ENCODE assay signal across 14 cellular contexts in the genomic region with DNA sequence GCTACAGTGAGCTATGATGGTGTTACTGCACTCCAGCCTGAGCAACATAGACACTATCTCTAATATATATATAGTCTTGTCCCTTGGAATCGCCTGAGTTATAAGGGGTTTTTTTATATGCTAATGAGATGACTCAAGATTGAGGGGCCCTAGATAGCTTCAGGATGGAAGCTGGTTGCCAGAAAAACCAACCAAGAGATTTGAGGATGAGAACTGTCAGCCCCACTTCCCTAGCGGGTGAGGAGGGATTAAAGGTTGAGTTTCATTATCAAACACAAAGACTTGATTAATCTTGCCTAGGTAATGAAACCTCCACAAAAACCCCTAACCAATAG. TPM values are rescaled to one million over a fixed set of nuclear protein-coding genes. Genes with fewer than 3 reads are reported as not detected.
DNase-seq lines count a peak whose midpoint lies in the region; ATAC-seq and TF ChIP-seq lines count a peak whose summit lies in the region.
"Had no signal": no experiment of that assay in that cellular context is flagged by ENCODE, and none has a peak within 500 bp of the region (broad histone marks: within the 10 kb centered on the region; RNA-seq: fewer than 3 reads in every experiment).

No MANE protein-coding gene starts in this region.

- POLR2A ChIA-PET in OCI-LY7 (lab: Charles Lee) = interaction anchor here (0.7 to 1.1 kb wide), 2 partner anchors 10 to 714 kb away, joined by 3 read pairs; no protein-coding TSS in a partner anchor

- no peak for DNase-seq in activated naive CD4-positive, alpha-beta T cell (lab: John Stamatoyannopoulos, UW)
- DNase-seq in activated T-helper 2 cell treated with anti-CD3 and anti-CD28 coated beads, Interferon-gamma antibody, Interleukin-2, Interleukin-4, amounts not matched to agents 10 μg/mL and 5 μg/mL and 100 μg/mL, durations not matched to agents 14 hours and 24 hours and 36 hours (ENCODE audit: low spot score) = no peak
- DNase-seq in anterior cingulate cortex (lab: John Stamatoyannopoulos, UW) (no peak), OCI-LY7 (ENCODE audit: low spot score) (no peak)
- DNase-seq: activated gamma-delta T cell, DMS 273 treated with DMSO at 0.1 percent for 48 hours, NCI-H1105, NCI-H510A treated with DMSO at 0.1 percent for 48 hours, ovary had no signal

- no peaks in the 10 kb centered on the region for H3K79me2 ChIP-seq in OCI-LY7 (ENCODE audit: insufficient read depth, low read depth, low read length)

- H3K36me3 ChIP-seq in OCI-LY7 (ENCODE audit: insufficient read depth, low read length) = no peaks in the 10 kb centered on the region
- H3K36me3 ChIP-seq: ovary had no signal

- no peaks in the 10 kb centered on the region for H3K27me3 Mint-ChIP-seq in activated naive CD4-positive, alpha-beta T cell treated with anti-CD3 and anti-CD28 coated beads, Interleukin-2, amount 50 U/mL, for 24 hours
- H3K27me3 Mint-ChIP-seq in activated T-helper 2 cell treated with anti-CD3 and anti-CD28 coated beads, Interferon-gamma antibody, Interleukin-2, Interleukin-4, amounts not matched to agents 10 μg/mL and 5 μg/mL and 100 μg/mL, durations not matched to agents 14 hours and 24 hours and 36 hours (ENCODE audit: low read depth) = no peaks in the 10 kb centered on the region
- H3K27me3 Mint-ChIP-seq in stimulated activated naive CD8-positive, alpha-beta T cell treated with anti-CD3 and anti-CD28 coated beads, Interleukin-15, Interleukin-2, amounts not matched to agents 100 ng/mL and 50 ng/mL, for 24 hours = no peaks in the 10 kb centered on the region

- no peak overlapping the region for H3K27ac ChIP-seq in OCI-LY7 (ENCODE audit: low read depth, low read length, poor library complexity, severe bottlenecking)
- H3K27ac ChIP-seq: ovary had no signal

- peaks cover 32% of the 10 kb centered on the region for H3K4me1 Mint-ChIP-seq in activated naive CD4-positive, alpha-beta T cell treated with anti-CD3 and anti-CD28 coated beads, Interleukin-2, amount 50 U/mL, for 24 hours
- peaks cover 64% of the 10 kb centered on the region for H3K4me1 Mint-ChIP-seq in activated T-helper 2 cell treated with anti-CD3 and anti-CD28 coated beads, Interferon-gamma antibody, Interleukin-2, Interleukin-4, amounts not matched to agents 10 μg/mL and 5 μg/mL and 100 μg/mL, durations not matched to agents 14 hours and 24 hours and 36 hours (ENCODE audit: low read depth)
- peaks cover 61% of the 10 kb centered on the region for H3K4me1 Mint-ChIP-seq in stimulated activated naive CD8-positive, alpha-beta T cell treated with anti-CD3 and anti-CD28 coated beads, Interleukin-15, Interleukin-2, amounts not matched to agents 100 ng/mL and 50 ng/mL, for 24 hours (ENCODE audit: low read depth)

- peaks cover 22% of the 10 kb centered on the region for H3K4me1 ChIP-seq in OCI-LY7 (ENCODE audit: insufficient read depth, low read length, poor library complexity, severe bottlenecking)

- no peak for TF ChIP-seq CTCF in OCI-LY7 (conservative IDR thresholded peaks at IDR 0.05; ENCODE audit: low read length)

- H2AFZ ChIP-seq in OCI-LY7 (ENCODE audit: low read length) = no peak overlapping the region

- no peaks in the 10 kb centered on the region for H4K20me1 ChIP-seq in OCI-LY7 (ENCODE audit: insufficient read depth, low read length)

- H3K9me3 Mint-ChIP-seq in activated naive CD4-positive, alpha-beta T cell treated with anti-CD3 and anti-CD28 coated beads, Interleukin-2, amount 50 U/mL, for 24 hours = no peaks in the 10 kb centered on the region
- peaks cover 10% of the 10 kb centered on the region for H3K9me3 Mint-ChIP-seq in activated T-helper 2 cell treated with anti-CD3 and anti-CD28 coated beads, Interferon-gamma antibody, Interleukin-2, Interleukin-4, amounts not matched to agents 10 μg/mL and 5 μg/mL and 100 μg/mL, durations not matched to agents 14 hours and 24 hours and 36 hours
- H3K9me3 Mint-ChIP-seq in stimulated activated naive CD8-positive, alpha-beta T cell treated with anti-CD3 and anti-CD28 coated beads, Interleukin-15, Interleukin-2, amounts not matched to agents 100 ng/mL and 50 ng/mL, for 24 hours = no peaks in the 10 kb centered on the region

- peak; percentile 8 for ATAC-seq in HG03175 (IDR thresholded peaks at IDR 0.05; ENCODE audit: unreplicated experiment)
- ATAC-seq in HG02623 (IDR thresholded peaks at IDR 0.05; ENCODE audit: unreplicated experiment) = no peak

- no TSS peak for BruUV-seq in OCI-LY7 (replicated peaks; lab: Mats Ljungman, UMichigan)

- no peaks in the 10 kb centered on the region for H3K9me2 ChIP-seq in OCI-LY7 (ENCODE audit: insufficient read depth, low read length)

- intact Hi-C loops in activated T-helper 2 cell treated with anti-CD3 and anti-CD28 coated beads, Interferon-gamma antibody, Interleukin-2, Interleukin-4, amounts not matched to agents 10 μg/mL and 5 μg/mL and 100 μg/mL, durations not matched to agents 14 hours and 24 hours and 36 hours (cut with micrococcal nuclease) = loop anchor here (1.0 to 10.0 kb wide), 9 partner anchors 14 to 1069 kb away; no protein-coding TSS in a partner anchor
- intact Hi-C loops in OCI-LY7 (cut with micrococcal nuclease; ENCODE audit: unreplicated experiment) = no loop called here

- no peaks in the 10 kb centered on the region for H3K36me3 Mint-ChIP-seq in activated naive CD4-positive, alpha-beta T cell treated with anti-CD3 and anti-CD28 coated beads, Interleukin-2, amount 50 U/mL, for 24 hours
- peaks cover 16% of the 10 kb centered on the region for H3K36me3 Mint-ChIP-seq in activated T-helper 2 cell treated with anti-CD3 and anti-CD28 coated beads, Interferon-gamma antibody, Interleukin-2, Interleukin-4, amounts not matched to agents 10 μg/mL and 5 μg/mL and 100 μg/mL, durations not matched to agents 14 hours and 24 hours and 36 hours (ENCODE audit: low read depth)
- H3K36me3 Mint-ChIP-seq in stimulated activated naive CD8-positive, alpha-beta T cell treated with anti-CD3 and anti-CD28 coated beads, Interleukin-15, Interleukin-2, amounts not matched to agents 100 ng/mL and 50 ng/mL, for 24 hours (ENCODE audit: low read depth) = no peaks in the 10 kb centered on the region

- CTCF ChIA-PET in OCI-LY7 (lab: Charles Lee; ENCODE audit: unreplicated experiment) = no interaction called here

- H3K4me3 Mint-ChIP-seq in activated naive CD4-positive, alpha-beta T cell treated with anti-CD3 and anti-CD28 coated beads, Interleukin-2, amount 50 U/mL, for 24 hours = peak overlapping the region; percentile 68
- peak overlapping the region; percentile 52 for H3K4me3 Mint-ChIP-seq in activated T-helper 2 cell treated with anti-CD3 and anti-CD28 coated beads, Interferon-gamma antibody, Interleukin-2, Interleukin-4, amounts not matched to agents 10 μg/mL and 5 μg/mL and 100 μg/mL, durations not matched to agents 14 hours and 24 hours and 36 hours (ENCODE audit: low read depth)
- H3K4me3 Mint-ChIP-seq in stimulated activated naive CD8-positive, alpha-beta T cell treated with anti-CD3 and anti-CD28 coated beads, Interleukin-15, Interleukin-2, amounts not matched to agents 100 ng/mL and 50 ng/mL, for 24 hours = peak overlapping the region; percentile 63

- H3K4me2 ChIP-seq in OCI-LY7 (ENCODE audit: low read length) = no peak overlapping the region
- H3K4me2 ChIP-seq: smooth muscle cell had no signal

- peak overlapping the region; percentile 96 for H3K27ac Mint-ChIP-seq in activated naive CD4-positive, alpha-beta T cell treated with anti-CD3 and anti-CD28 coated beads, Interleukin-2, amount 50 U/mL, for 24 hours
- peak overlapping the region; percentile 85 for H3K27ac Mint-ChIP-seq in activated T-helper 2 cell treated with anti-CD3 and anti-CD28 coated beads, Interferon-gamma antibody, Interleukin-2, Interleukin-4, amounts not matched to agents 10 μg/mL and 5 μg/mL and 100 μg/mL, durations not matched to agents 14 hours and 24 hours and 36 hours
- H3K27ac Mint-ChIP-seq in stimulated activated naive CD8-positive, alpha-beta T cell treated with anti-CD3 and anti-CD28 coated beads, Interleukin-15, Interleukin-2, amounts not matched to agents 100 ng/mL and 50 ng/mL, for 24 hours = peak overlapping the region; percentile 84

- H3K9me3 ChIP-seq in OCI-LY7 (ENCODE audit: low read length) = no peaks in the 10 kb centered on the region
- H3K9me3 ChIP-seq: ovary had no signal

- no peak overlapping the region for H3K4me3 ChIP-seq in OCI-LY7 (ENCODE audit: low read depth, low read length, poor library complexity, severe bottlenecking)
- H3K4me3 ChIP-seq: ovary, smooth muscle cell had no signal

RNA-seq across cellular contexts. Expression of gene GALM, which starts 12.6 kb away (rescaled TPM):
- total RNA-seq in activated T-helper 2 cell treated with anti-CD3 and anti-CD28 coated beads, Interferon-gamma antibody, Interleukin-2, Interleukin-4, amounts not matched to agents 10 μg/mL and 5 μg/mL and 100 μg/mL, durations not matched to agents 14 hours and 24 hours and 36 hours = 42.1 and 43.0 TPM in 2 replicates
- total RNA-seq in OCI-LY7 (2014; rRNA removed; shearing (Covaris generic)) = 2.9 and 5.5 TPM in 2 replicates
- 9.0 and 10.8 TPM in 2 replicates for total RNA-seq in OCI-LY7 (2022)

RNA-seq across cellular contexts. Expression of gene HNRNPLL, which starts 50.6 kb away (rescaled TPM):
- 65.7 and 67.7 TPM in 2 replicates for total RNA-seq in activated T-helper 2 cell treated with anti-CD3 and anti-CD28 coated beads, Interferon-gamma antibody, Interleukin-2, Interleukin-4, amounts not matched to agents 10 μg/mL and 5 μg/mL and 100 μg/mL, durations not matched to agents 14 hours and 24 hours and 36 hours
- 7.2 and 7.6 TPM in 2 replicates for total RNA-seq in OCI-LY7 (2014; rRNA removed; shearing (Covaris generic))
- 47.2 and 47.9 TPM in 2 replicates for total RNA-seq in OCI-LY7 (2022)
